In the genomic region with DNA sequence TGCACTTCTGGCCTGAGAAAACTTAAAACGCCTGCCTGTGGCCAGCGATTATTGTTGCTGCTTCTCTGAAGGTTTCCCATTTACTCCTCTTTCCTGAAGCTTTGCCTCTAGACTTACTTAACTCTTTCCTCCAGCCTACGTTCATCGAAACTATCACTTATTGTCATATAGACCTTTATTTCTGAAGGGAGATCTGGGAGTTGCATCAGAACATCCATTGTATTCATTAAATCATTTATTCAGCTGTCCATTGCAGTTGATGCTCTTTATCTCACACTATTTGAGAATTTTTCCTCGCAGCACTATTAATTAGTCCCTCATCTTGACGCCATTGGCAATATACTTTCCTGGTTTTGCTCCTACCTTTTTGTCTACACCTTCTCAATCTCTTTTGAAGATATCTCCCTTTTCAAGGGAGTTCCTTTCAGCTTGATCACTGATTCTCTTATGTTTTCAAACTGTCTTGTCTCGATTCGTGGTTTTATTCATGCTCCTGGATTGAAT, we compare ENCODE assay signal across 1 cellular context.
TF ChIP-seq lines count a peak whose summit lies in the region.

No MANE protein-coding gene starts in this region.

TF ChIP-seq in HEK293, 187 proteins besides CTCF, POLR2A, EP300 and RAD21 (continued from another document):
- TF ChIP-seq MYNN (tag by site-specific recombination; IDR thresholded peaks at IDR 0.05; ENCODE audit: borderline replicate concordance) (peak; percentile 86), ZNF76 (tag by site-specific recombination; IDR thresholded peaks at IDR 0.05; ENCODE audit: borderline replicate concordance, low read depth) (peak; percentile 20; the same call in 1 of the 2 replicates), ZNF426 (tag by site-specific recombination; IDR thresholded peaks at IDR 0.05) (no peak), ZNF398 (tag by site-specific recombination; IDR thresholded peaks at IDR 0.05) (no peak), ZNF501 (tag by site-specific recombination; IDR thresholded peaks at IDR 0.05) (0 out of 2 replicates have a peak, but pooled peaks have one; percentile 22)
- TF ChIP-seq, protein P1, sequence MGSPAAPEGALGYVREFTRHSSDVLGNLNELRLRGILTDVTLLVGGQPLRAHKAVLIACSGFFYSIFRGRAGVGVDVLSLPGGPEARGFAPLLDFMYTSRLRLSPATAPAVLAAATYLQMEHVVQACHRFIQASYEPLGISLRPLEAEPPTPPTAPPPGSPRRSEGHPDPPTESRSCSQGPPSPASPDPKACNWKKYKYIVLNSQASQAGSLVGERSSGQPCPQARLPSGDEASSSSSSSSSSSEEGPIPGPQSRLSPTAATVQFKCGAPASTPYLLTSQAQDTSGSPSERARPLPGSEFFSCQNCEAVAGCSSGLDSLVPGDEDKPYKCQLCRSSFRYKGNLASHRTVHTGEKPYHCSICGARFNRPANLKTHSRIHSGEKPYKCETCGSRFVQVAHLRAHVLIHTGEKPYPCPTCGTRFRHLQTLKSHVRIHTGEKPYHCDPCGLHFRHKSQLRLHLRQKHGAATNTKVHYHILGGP (tag by site-specific recombination; IDR thresholded peaks at IDR 0.05), result no peak
